In the genomic region with DNA sequence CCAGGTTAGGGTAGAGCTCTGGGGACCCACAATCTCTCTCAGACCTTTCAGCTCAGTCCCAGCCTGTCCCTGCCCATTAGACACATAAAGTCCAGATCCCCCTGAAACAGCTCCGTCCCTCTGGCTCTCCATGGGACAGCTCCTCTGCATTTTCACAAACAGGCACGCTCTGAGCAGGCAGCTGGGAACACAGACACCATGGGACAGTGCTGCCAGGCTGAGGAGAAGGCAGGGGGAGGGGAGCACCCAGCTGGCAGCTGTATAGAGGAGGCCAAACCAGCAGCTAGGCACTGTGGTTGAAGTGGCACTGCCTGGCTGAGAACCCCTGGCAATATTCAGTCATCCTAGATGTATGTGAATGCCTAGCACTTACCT, we compare ENCODE assay signal across 9 cellular contexts. TPM values are rescaled to one million over a fixed set of nuclear protein-coding genes. Genes with fewer than 3 reads are reported as not detected.
DNase-seq lines count a peak whose midpoint lies in the region; ATAC-seq and TF ChIP-seq lines count a peak whose summit lies in the region.
"Had no signal": no experiment of that assay in that cellular context is flagged by ENCODE, and none has a peak within 500 bp of the region (broad histone marks: within the 10 kb centered on the region; RNA-seq: fewer than 3 reads in every experiment).

No MANE protein-coding gene starts in this region.

- peak overlapping the region; percentile 72 to 83 for H3K27ac Mint-ChIP-seq in natural killer cell
- H3K27ac Mint-ChIP-seq in natural killer cell treated with Interleukin-12 subunit alpha and Interleukin-12 subunit beta and Interleukin-15 and Interleukin-18, amount 100 ng/mL, for 72 hours, result peak overlapping the region in 1 of 2 donors; percentile 58

- in situ Hi-C loops in KBM-7 (cut with MboI; ENCODE audit: low pct_unique_long_range_greater_than_20kb, low sequenced_read_pairs), result no loop called here

- ATAC-seq in natural killer cell, result no peak
- ATAC-seq in natural killer cell treated with Interleukin-12 subunit alpha and Interleukin-12 subunit beta and Interleukin-15 and Interleukin-18, amount 100 ng/mL, for 72 hours, result no peak
- no peak for ATAC-seq in body of pancreas
- no peak for ATAC-seq in mucosa of descending colon
- ATAC-seq in HG03025 (IDR thresholded peaks at IDR 0.05; ENCODE audit: low FRiP score, unreplicated experiment), result no peak
- ATAC-seq: esophagus mucosa had no signal

- H3K4me3 ChIP-seq in body of pancreas (no peak overlapping the region), mucosa of descending colon (no peak overlapping the region)

- DNase-seq in natural killer cell (no peak), body of pancreas (peak in 3 of 4 donors; percentile 45 to 61 (median 53)), mucosa of descending colon (peak; percentile 55 to 65 (median 64)), activated gamma-delta T cell (lab: John Stamatoyannopoulos, UW) (no peak), KBM-7 (no peak), UCSD-AML1 (lab: John Stamatoyannopoulos, UW; ENCODE audit: unreplicated experiment) (no peak)
- no peak for DNase-seq in natural killer cell treated with Interleukin-12 subunit alpha and Interleukin-12 subunit beta and Interleukin-15 and Interleukin-18, amount 100 ng/mL, for 72 hours (ENCODE audit: low spot score)

- H3K36me3 ChIP-seq in body of pancreas (replicated peaks in 1 of 2; ENCODE audit: insufficient read depth in 1 of 2, low read depth in 2 of 2) (no peaks in the 10 kb centered on the region), mucosa of descending colon (ENCODE audit: low read depth) (no peaks in the 10 kb centered on the region)

- TF ChIP-seq CTCF in natural killer cell (IDR thresholded peaks at IDR 0.05), result no peak
- no peak for TF ChIP-seq CTCF in body of pancreas (IDR thresholded peaks at IDR 0.05)
- no peak for TF ChIP-seq CTCF in mucosa of descending colon (IDR thresholded peaks at IDR 0.05)

- peaks cover 38 to 71% of the 10 kb centered on the region in 2 donors for H3K4me1 Mint-ChIP-seq in natural killer cell
- peaks cover 32 to 37% of the 10 kb centered on the region in 2 donors for H3K4me1 Mint-ChIP-seq in natural killer cell treated with Interleukin-12 subunit alpha and Interleukin-12 subunit beta and Interleukin-15 and Interleukin-18, amount 100 ng/mL, for 72 hours (ENCODE audit: low read depth in 2 of 2)

- H3K27me3 ChIP-seq in body of pancreas, result no peaks in the 10 kb centered on the region

- H3K4me3 Mint-ChIP-seq in natural killer cell, result peak overlapping the region; percentile 91
- H3K4me3 Mint-ChIP-seq in natural killer cell treated with Interleukin-12 subunit alpha and Interleukin-12 subunit beta and Interleukin-15 and Interleukin-18, amount 100 ng/mL, for 72 hours, result no peak overlapping the region

- intact Hi-C loops in natural killer cell (cut with micrococcal nuclease), result loop anchor here (2.0 kb wide), 1 partner anchor 13 kb away; no protein-coding TSS in a partner anchor
- intact Hi-C loops in body of pancreas (cut with DNase I), result no loop called here
- intact Hi-C loops in mucosa of descending colon (cut with DNase I, micrococcal nuclease), result no loop called here

- H3K9me3 ChIP-seq in body of pancreas (no peaks in the 10 kb centered on the region), mucosa of descending colon (no peaks in the 10 kb centered on the region)

- H3K4me1 ChIP-seq in body of pancreas, result peaks cover 71% of the 10 kb centered on the region
- peaks cover 57% of the 10 kb centered on the region for H3K4me1 ChIP-seq in mucosa of descending colon (ENCODE audit: low read depth)

- WGBS in body of pancreas, 2 donors, result 5 to 21% methylated on average over 2 of the region's 2 CpGs

- H3K36me3 Mint-ChIP-seq in natural killer cell, result no peaks in the 10 kb centered on the region
- H3K36me3 Mint-ChIP-seq in natural killer cell treated with Interleukin-12 subunit alpha and Interleukin-12 subunit beta and Interleukin-15 and Interleukin-18, amount 100 ng/mL, for 72 hours, result no peaks in the 10 kb centered on the region

- peak overlapping the region; percentile 95 to 98 (median 96) for H3K27ac ChIP-seq in body of pancreas

- peak in 2 of 3 donors; percentile 6 to 35 for TF ChIP-seq POLR2A in body of pancreas (IDR thresholded peaks at IDR 0.05)

- no peaks in the 10 kb centered on the region for H3K9me3 Mint-ChIP-seq in natural killer cell
- H3K9me3 Mint-ChIP-seq in natural killer cell treated with Interleukin-12 subunit alpha and Interleukin-12 subunit beta and Interleukin-15 and Interleukin-18, amount 100 ng/mL, for 72 hours, result no peaks in the 10 kb centered on the region

- H3K27me3 Mint-ChIP-seq in natural killer cell (ENCODE audit: low read depth in 2 of 2), result no peaks in the 10 kb centered on the region
- no peaks in the 10 kb centered on the region for H3K27me3 Mint-ChIP-seq in natural killer cell treated with Interleukin-12 subunit alpha and Interleukin-12 subunit beta and Interleukin-15 and Interleukin-18, amount 100 ng/mL, for 72 hours

RNA-seq across cellular contexts. Expression of gene TMEM63A, which starts 2.0 kb away (rescaled TPM):
- total RNA-seq in natural killer cell, result 100 to 1,000 TPM; 101 to 166 (median 113) TPM
- 10 to 100 TPM; 42.7 to 53.6 TPM for total RNA-seq in natural killer cell treated with Interleukin-12 subunit alpha and Interleukin-12 subunit beta and Interleukin-15 and Interleukin-18, amount 100 ng/mL, for 72 hours
- total RNA-seq in body of pancreas, result 100 to 1,000 TPM; 129 to 217 TPM
- 100 to 1,000 TPM; 115 to 192 (median 147) TPM for total RNA-seq in mucosa of descending colon

RNA-seq across cellular contexts. Expression of gene LEFTY1, which starts 8.7 kb away (rescaled TPM):
- total RNA-seq in natural killer cell, result not detected
- not detected for total RNA-seq in natural killer cell treated with Interleukin-12 subunit alpha and Interleukin-12 subunit beta and Interleukin-15 and Interleukin-18, amount 100 ng/mL, for 72 hours
- total RNA-seq in body of pancreas, result 100 to 1,000 TPM; 138 to 153 TPM
- total RNA-seq in mucosa of descending colon, result 100 to 1,000 TPM in 1 of 3 donors, 10 to 100 TPM in 2; 27.3 to 199 (median 60.3) TPM
- total RNA-seq: esophagus mucosa had no signal

RNA-seq across cellular contexts. Expression of gene PYCR2, which starts 43.9 kb away (rescaled TPM):
- 10 to 100 TPM; 57.7 to 74.5 (median 62.6) TPM for total RNA-seq in natural killer cell
- 100 to 1,000 TPM; 102 to 127 TPM for total RNA-seq in natural killer cell treated with Interleukin-12 subunit alpha and Interleukin-12 subunit beta and Interleukin-15 and Interleukin-18, amount 100 ng/mL, for 72 hours
- total RNA-seq in body of pancreas, result 10 to 100 TPM; 34.2 to 52.4 TPM
- 10 to 100 TPM; 33.0 to 43.6 (median 38.3) TPM for total RNA-seq in mucosa of descending colon

Comparison
In these comparisons a context has a peak if more than half of its experiments do, and no peak if none do; other contexts are left out.
1. DNase-seq: peak in body of pancreas (3 of 4) and mucosa of descending colon (3 of 3); none in natural killer cell (single experiment), natural killer cell treated with Interleukin-12 subunit alpha and Interleukin-12 subunit beta and Interleukin-15 and Interleukin-18, amount 100 ng/mL, for 72 hours (single experiment), activated gamma-delta T cell (single experiment), KBM-7 (single experiment) and UCSD-AML1 (single experiment).
2. RNA of gene LEFTY1, which starts 8.7 kb away (total RNA-seq): 138 to 153 TPM in body of pancreas and 27.3 to 199 TPM in mucosa of descending colon; not detected in natural killer cell treated with Interleukin-12 subunit alpha and Interleukin-12 subunit beta and Interleukin-15 and Interleukin-18, amount 100 ng/mL, for 72 hours and not detected in natural killer cell; every median in the first group is over 10 times any median in the second.